In the genomic region with DNA sequence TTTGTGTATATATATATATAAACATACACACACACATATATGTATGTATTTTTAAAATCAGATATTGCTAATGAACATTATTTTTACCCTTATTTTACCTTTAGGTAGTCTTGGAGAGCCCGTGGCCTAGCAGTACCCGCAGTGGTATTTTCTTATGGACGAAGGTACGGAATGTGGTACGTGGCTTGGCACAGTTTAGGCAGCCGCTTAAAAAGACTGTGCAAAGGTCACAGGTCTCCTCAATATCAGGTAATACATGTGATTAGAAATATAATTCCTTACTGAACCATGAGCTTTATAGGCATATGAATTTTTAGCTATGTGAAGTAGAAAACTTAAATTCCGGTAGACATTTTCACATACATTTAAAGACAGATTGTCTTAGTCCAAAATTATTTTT, we compare ENCODE assay signal across 8 cellular contexts.
"Had no signal": no experiment of that assay in that cellular context is flagged by ENCODE, and none has a peak within 500 bp of the region (broad histone marks: within the 10 kb centered on the region; RNA-seq: fewer than 3 reads in every experiment).

No MANE protein-coding gene starts in this region.

- ATAC-seq: GM12878 had no signal

- DNase-seq: GDM1, GF-D8 had no signal

- FAIRE-seq: G401.6, GM12878, GM12891, GM12892, GM18507, GM19239 had no signal

- H3K4me3 ChIP-seq: GM12878 had no signal
